8 cellular contexts compared by ENCODE assay signal in genomic region chr20:5100684-5101347, GRCh38. TPM values are rescaled to one million over a fixed set of nuclear protein-coding genes. Genes with fewer than 3 reads are reported as not detected.
DNase-seq lines count a peak whose midpoint lies in the region; ATAC-seq and TF ChIP-seq lines count a peak whose summit lies in the region.

No MANE protein-coding gene starts in this region.

- no peak overlapping the region for H3K9ac ChIP-seq in OCI-LY1 (ENCODE audit: low read length)

- H3K9me2 ChIP-seq in OCI-LY1 (ENCODE audit: low read depth, low read length): no peaks in the 10 kb centered on the region

- no peaks in the 10 kb centered on the region for H3K27me3 Mint-ChIP-seq in naive thymus-derived CD4-positive, alpha-beta T cell
- H3K27me3 Mint-ChIP-seq in stimulated activated naive B cell treated with anti-CD40 and anti-IgM and Interleukin-4, amounts not matched to agents 10 μg/mL and 1 μg/mL and 100 μg/mL, for 72 hours: no peaks in the 10 kb centered on the region

- H3K4me3 ChIP-seq in HL-60 (replicated peaks; ENCODE audit: insufficient read depth, low read length) (no peak overlapping the region), OCI-LY1 (ENCODE audit: low read depth, low read length, poor library complexity, severe bottlenecking) (no peak overlapping the region)
- no peak overlapping the region for H3K4me3 ChIP-seq in naive thymus-derived CD4-positive, alpha-beta T cell (ENCODE audit: low read length)

- no peaks in the 10 kb centered on the region for H4K20me1 ChIP-seq in OCI-LY1 (ENCODE audit: insufficient read depth, low read length)

- peaks cover 5 to 20% (median 12%) of the 10 kb centered on the region in 7 donors for H3K4me1 Mint-ChIP-seq in naive thymus-derived CD4-positive, alpha-beta T cell
- peaks cover 6 to 19% of the 10 kb centered on the region in 2 donors for H3K4me1 Mint-ChIP-seq in stimulated activated naive B cell treated with anti-CD40 and anti-IgM and Interleukin-4, amounts not matched to agents 10 μg/mL and 1 μg/mL and 100 μg/mL, for 72 hours

- H3K36me3 Mint-ChIP-seq in naive thymus-derived CD4-positive, alpha-beta T cell: peaks cover 11 to 50% (median 30%) of the 10 kb centered on the region in 5 donors
- H3K36me3 Mint-ChIP-seq in stimulated activated naive B cell treated with anti-CD40 and anti-IgM and Interleukin-4, amounts not matched to agents 10 μg/mL and 1 μg/mL and 100 μg/mL, for 72 hours: peaks cover 36 to 49% of the 10 kb centered on the region in 2 donors

- CTCF ChIA-PET in naive thymus-derived CD4-positive, alpha-beta T cell (lab: Charles Lee): interaction anchor here (0.6 to 5.2 kb wide), 22 partner anchors 9 to 1967 kb away, joined by 3 to 42 read pairs (median 4); partner anchors contain the start of gene PCNA

- intact Hi-C loops in naive thymus-derived CD4-positive, alpha-beta T cell (cut with micrococcal nuclease): loop anchor here (1.0 to 5.0 kb wide), 8 partner anchors 23 to 494 kb away; partner anchors contain the start of gene SLC23A2 (in 2 of the 2)

- no peak overlapping the region for H3K4me2 ChIP-seq in OCI-LY1 (ENCODE audit: low read length)

- H3K4me1 ChIP-seq in OCI-LY1 (ENCODE audit: insufficient read depth, low read length, severe bottlenecking): no peaks in the 10 kb centered on the region
- peaks cover 3 to 9% of the 10 kb centered on the region in 2 donors for H3K4me1 ChIP-seq in naive thymus-derived CD4-positive, alpha-beta T cell (ENCODE audit: control insufficient read depth in 2 of 2, insufficient read depth in 2 of 2, low read length in 2 of 2)

- H3K27ac ChIP-seq in HL-60 (replicated peaks) (no peak overlapping the region), OCI-LY1 (ENCODE audit: low read depth, low read length, poor library complexity, severe bottlenecking) (no peak overlapping the region)
- peak overlapping the region; percentile 43 for H3K27ac ChIP-seq in naive thymus-derived CD4-positive, alpha-beta T cell (ENCODE audit: low read depth, low read length)

- ATAC-seq in naive thymus-derived CD4-positive, alpha-beta T cell: peak; percentile 97
- ATAC-seq in stimulated activated naive B cell treated with anti-CD40 and anti-IgM and Interleukin-4, amounts not matched to agents 10 μg/mL and 1 μg/mL and 100 μg/mL, for 72 hours (replicated peaks): peak; percentile 78 to 80
- no peak for ATAC-seq in GM21825 (IDR thresholded peaks at IDR 0.05; ENCODE audit: unreplicated experiment)

- peak overlapping the region; percentile 44 to 78 (median 69) for H3K27ac Mint-ChIP-seq in naive thymus-derived CD4-positive, alpha-beta T cell
- H3K27ac Mint-ChIP-seq in stimulated activated naive B cell treated with anti-CD40 and anti-IgM and Interleukin-4, amounts not matched to agents 10 μg/mL and 1 μg/mL and 100 μg/mL, for 72 hours: peak overlapping the region; percentile 20

- H3K9me3 Mint-ChIP-seq in naive thymus-derived CD4-positive, alpha-beta T cell: no peaks in the 10 kb centered on the region
- H3K9me3 Mint-ChIP-seq in stimulated activated naive B cell treated with anti-CD40 and anti-IgM and Interleukin-4, amounts not matched to agents 10 μg/mL and 1 μg/mL and 100 μg/mL, for 72 hours: no peaks in the 10 kb centered on the region

- DNase-seq in ELR (ENCODE audit: low read depth): peak; percentile 74
- DNase-seq in HL-60 (ENCODE audit: low read depth in 1 of 2, low spot score in 1 of 2): peak in 1 of 2 experiments; percentile 71
- peak; percentile 89 for DNase-seq in activated CD8-positive, alpha-beta memory T cell treated with anti-CD3 and anti-CD28 coated beads, Interleukin-2, amount 50 U/mL, for 48 hours
- DNase-seq in erythroblast (lab: John Stamatoyannopoulos, UW): peak; percentile 65 to 81
- DNase-seq in naive thymus-derived CD4-positive, alpha-beta T cell: peak; percentile 51 to 77 (median 67)
- DNase-seq in stimulated activated naive B cell treated with anti-CD40 and anti-IgM and Interleukin-4, amounts not matched to agents 10 μg/mL and 1 μg/mL and 100 μg/mL, for 72 hours: peak; percentile 23

- no peaks in the 10 kb centered on the region for H3K79me2 ChIP-seq in OCI-LY1 (ENCODE audit: insufficient read depth, low read length)

- TF ChIP-seq CTCF in HL-60 (IDR thresholded peaks at IDR 0.05; ENCODE audit: insufficient read depth, low read length) (peak; percentile 64), OCI-LY1 (IDR thresholded peaks at IDR 0.05; ENCODE audit: low read length) (peak; percentile 83)

- POLR2A ChIA-PET in naive thymus-derived CD4-positive, alpha-beta T cell (lab: Charles Lee): interaction anchor here (0.9 to 2.0 kb wide), 3 partner anchors 139 to 341 kb away, joined by 4 to 10 read pairs (median 6); no protein-coding TSS in a partner anchor

- H3K4me3 Mint-ChIP-seq in naive thymus-derived CD4-positive, alpha-beta T cell: no peak overlapping the region
- no peak overlapping the region for H3K4me3 Mint-ChIP-seq in stimulated activated naive B cell treated with anti-CD40 and anti-IgM and Interleukin-4, amounts not matched to agents 10 μg/mL and 1 μg/mL and 100 μg/mL, for 72 hours

- no peaks in the 10 kb centered on the region for H3F3A ChIP-seq in OCI-LY1 (ENCODE audit: insufficient read depth, low read length)

- H3K36me3 ChIP-seq in OCI-LY1 (ENCODE audit: insufficient read depth, low read length): peaks cover 90% of the 10 kb centered on the region
- H3K36me3 ChIP-seq in naive thymus-derived CD4-positive, alpha-beta T cell (ENCODE audit: control insufficient read depth in 2 of 3, insufficient read depth in 3 of 3, low read length in 3 of 3): peaks cover 8 to 75% (median 18%) of the 10 kb centered on the region in 3 experiments

- H3K27me3 ChIP-seq in HL-60 (ENCODE audit: insufficient read depth, poor library complexity, severe bottlenecking) (no peaks in the 10 kb centered on the region), OCI-LY1 (ENCODE audit: insufficient read depth, low read length) (no peaks in the 10 kb centered on the region)
- no peaks in the 10 kb centered on the region for H3K27me3 ChIP-seq in naive thymus-derived CD4-positive, alpha-beta T cell (ENCODE audit: control insufficient read depth in 2 of 2, insufficient read depth in 2 of 2, low read length in 2 of 2)

- H3K9me3 ChIP-seq in OCI-LY1 (ENCODE audit: low read length): no peaks in the 10 kb centered on the region
- no peaks in the 10 kb centered on the region for H3K9me3 ChIP-seq in naive thymus-derived CD4-positive, alpha-beta T cell (ENCODE audit: control insufficient read depth in 2 of 3, low read length in 3 of 3)

- no peak overlapping the region for H2AFZ ChIP-seq in OCI-LY1 (ENCODE audit: low read length)

- no peak for TF ChIP-seq POLR2A in erythroblast (IDR thresholded peaks at IDR 0.05; ENCODE audit: low read length)

RNA-seq across cellular contexts. Expression of gene TMEM230, which starts 12.1 kb away (rescaled TPM):
- total RNA-seq in naive thymus-derived CD4-positive, alpha-beta T cell: 10 to 100 TPM; 48.5 to 91.7 (median 75.5) TPM
- 100 to 1,000 TPM; 187 to 192 TPM for polyA plus RNA-seq in naive thymus-derived CD4-positive, alpha-beta T cell

RNA-seq across cellular contexts. Expression of gene PCNA, which starts 18.9 kb away (rescaled TPM):
- total RNA-seq in naive thymus-derived CD4-positive, alpha-beta T cell: 100 to 1,000 TPM in 1 of 5 experiments, 10 to 100 TPM in 4; 21.6 to 392 (median 39.3) TPM
- polyA plus RNA-seq in naive thymus-derived CD4-positive, alpha-beta T cell: 10 to 100 TPM; 48.3 to 67.4 TPM

RNA-seq across cellular contexts. Expression of gene CDS2, which starts 26.0 kb away (rescaled TPM):
- 10 to 100 TPM; 48.3 to 58.3 (median 57.8) TPM for total RNA-seq in naive thymus-derived CD4-positive, alpha-beta T cell
- 10 to 100 TPM; 34.9 to 37.8 TPM for polyA plus RNA-seq in naive thymus-derived CD4-positive, alpha-beta T cell
